20 cellular contexts compared by ENCODE assay signal in genomic region chr5:181237758-181238385, GRCh38. TPM values are rescaled to one million over a fixed set of nuclear protein-coding genes. Genes with fewer than 3 reads are reported as not detected.
A peak's percentile ranks its signal among the peaks of the same experiment; 100 is the strongest.
DNase-seq lines count a peak whose midpoint lies in the region; ATAC-seq and TF ChIP-seq lines count a peak whose summit lies in the region.
"Had no signal": no experiment of that assay in that cellular context is flagged by ENCODE, and none has a peak within 500 bp of the region (broad histone marks: within the 10 kb centered on the region; RNA-seq: fewer than 3 reads in every experiment).

No MANE protein-coding gene starts in this region.

- ATAC-seq in stimulated activated naive CD8-positive, alpha-beta T cell treated with anti-CD3 and anti-CD28 coated beads, Interleukin-15, Interleukin-2, amounts not matched to agents 100 U/mL and 50 U/mL, for 24 hours: no peak
- ATAC-seq: heart left ventricle, upper lobe of right lung had no signal

- TF ChIP-seq CTCF in endothelial cell (IDR thresholded peaks at IDR 0.05; ENCODE audit: unreplicated experiment): no peak

- POLR2A ChIA-PET in activated CD4-positive, alpha-beta memory T cell treated with anti-CD3 and anti-CD28 coated beads for 36 hours (lab: Charles Lee): interaction anchor here (12.0 kb wide), 1 partner anchor 13 kb away, joined by 100 read pairs; the partner anchor contains the start of gene TRIM41

- H3K36me3 Mint-ChIP-seq in stimulated activated naive CD8-positive, alpha-beta T cell treated with anti-CD3 and anti-CD28 coated beads, Interleukin-15, Interleukin-2, amounts not matched to agents 100 ng/mL and 50 ng/mL, for 24 hours (ENCODE audit: low read depth): peaks cover 82% of the 10 kb centered on the region
- peaks cover 82% of the 10 kb centered on the region for H3K36me3 Mint-ChIP-seq in activated CD4-positive, alpha-beta memory T cell treated with anti-CD3 and anti-CD28 coated beads for 36 hours
- peaks cover 56% of the 10 kb centered on the region for H3K36me3 Mint-ChIP-seq in endothelial cell (ENCODE audit: low read depth, unreplicated experiment)

- no peaks in the 10 kb centered on the region for H3K9me3 Mint-ChIP-seq in stimulated activated naive CD8-positive, alpha-beta T cell treated with anti-CD3 and anti-CD28 coated beads, Interleukin-15, Interleukin-2, amounts not matched to agents 100 ng/mL and 50 ng/mL, for 24 hours
- H3K9me3 Mint-ChIP-seq in activated CD4-positive, alpha-beta memory T cell treated with anti-CD3 and anti-CD28 coated beads for 36 hours: no peaks in the 10 kb centered on the region
- no peaks in the 10 kb centered on the region for H3K9me3 Mint-ChIP-seq in endothelial cell (ENCODE audit: unreplicated experiment)
- H3K9me3 Mint-ChIP-seq: IgD-negative memory B cell had no signal

- no peak for DNase-seq in stimulated activated naive CD8-positive, alpha-beta T cell treated with anti-CD3 and anti-CD28 coated beads, Interleukin-15, Interleukin-2, amounts not matched to agents 100 U/mL and 50 U/mL, for 24 hours
- DNase-seq in activated CD4-positive, alpha-beta memory T cell treated with anti-CD3 and anti-CD28 coated beads for 36 hours: no peak
- DNase-seq in endothelial cell (ENCODE audit: low spot score) (no peak), T-helper 9 cell (no peak), NCI-H774 (lab: John Stamatoyannopoulos, UW) (no peak), NCI-H526 treated with DMSO at 0.1 percent for 48 hours (lab: John Stamatoyannopoulos, UW) (no peak), putamen (ENCODE audit: low spot score) (no peak)
- DNase-seq: adrenal gland, AML-193, cortex of kidney, DMS79, esophagus squamous epithelium, NCI-H510A treated with DMSO at 0.1 percent for 48 hours, Peyer's patch, retina, T-helper 1 cell, upper lobe of right lung had no signal

- intact Hi-C loops in activated CD4-positive, alpha-beta memory T cell treated with anti-CD3 and anti-CD28 coated beads for 36 hours (cut with micrococcal nuclease): no loop called here

- H3K27me3 Mint-ChIP-seq in stimulated activated naive CD8-positive, alpha-beta T cell treated with anti-CD3 and anti-CD28 coated beads, Interleukin-15, Interleukin-2, amounts not matched to agents 100 ng/mL and 50 ng/mL, for 24 hours: no peaks in the 10 kb centered on the region
- H3K27me3 Mint-ChIP-seq in activated CD4-positive, alpha-beta memory T cell treated with anti-CD3 and anti-CD28 coated beads for 36 hours: no peaks in the 10 kb centered on the region
- peaks cover 13% of the 10 kb centered on the region for H3K27me3 Mint-ChIP-seq in endothelial cell (ENCODE audit: unreplicated experiment)
- H3K27me3 Mint-ChIP-seq: IgD-negative memory B cell had no signal

- CTCF ChIA-PET in activated CD4-positive, alpha-beta memory T cell treated with anti-CD3 and anti-CD28 coated beads for 36 hours (lab: Charles Lee): no interaction called here

- H3K4me3 Mint-ChIP-seq in stimulated activated naive CD8-positive, alpha-beta T cell treated with anti-CD3 and anti-CD28 coated beads, Interleukin-15, Interleukin-2, amounts not matched to agents 100 ng/mL and 50 ng/mL, for 24 hours: peak overlapping the region; percentile 59
- H3K4me3 Mint-ChIP-seq in activated CD4-positive, alpha-beta memory T cell treated with anti-CD3 and anti-CD28 coated beads for 36 hours: no peak overlapping the region
- peak overlapping the region; percentile 57 for H3K4me3 Mint-ChIP-seq in endothelial cell (ENCODE audit: unreplicated experiment)

- peaks cover 61% of the 10 kb centered on the region for H3K4me1 Mint-ChIP-seq in stimulated activated naive CD8-positive, alpha-beta T cell treated with anti-CD3 and anti-CD28 coated beads, Interleukin-15, Interleukin-2, amounts not matched to agents 100 ng/mL and 50 ng/mL, for 24 hours (ENCODE audit: low read depth)
- peaks cover 40% of the 10 kb centered on the region for H3K4me1 Mint-ChIP-seq in activated CD4-positive, alpha-beta memory T cell treated with anti-CD3 and anti-CD28 coated beads for 36 hours (ENCODE audit: low read depth)
- H3K4me1 Mint-ChIP-seq in endothelial cell (ENCODE audit: unreplicated experiment): peaks cover 18% of the 10 kb centered on the region

- H3K27ac Mint-ChIP-seq in stimulated activated naive CD8-positive, alpha-beta T cell treated with anti-CD3 and anti-CD28 coated beads, Interleukin-15, Interleukin-2, amounts not matched to agents 100 ng/mL and 50 ng/mL, for 24 hours: peak overlapping the region; percentile 83
- peak overlapping the region; percentile 21 for H3K27ac Mint-ChIP-seq in activated CD4-positive, alpha-beta memory T cell treated with anti-CD3 and anti-CD28 coated beads for 36 hours
- no peak overlapping the region for H3K27ac Mint-ChIP-seq in endothelial cell (ENCODE audit: unreplicated experiment)

RNA-seq across cellular contexts. Expression of gene RACK1, which starts 5.8 kb away (rescaled TPM):
- total RNA-seq in activated CD4-positive, alpha-beta memory T cell treated with anti-CD3 and anti-CD28 coated beads for 36 hours: 1,000 to 10,000 TPM; 2,635 to 2,697 TPM
- total RNA-seq in endothelial cell (ENCODE audit: unreplicated experiment): 2,232 TPM

RNA-seq across cellular contexts. Expression of gene TRIM41, which starts 14.8 kb away (rescaled TPM):
- 10 to 100 TPM; 35.3 to 36.4 TPM for total RNA-seq in activated CD4-positive, alpha-beta memory T cell treated with anti-CD3 and anti-CD28 coated beads for 36 hours
- total RNA-seq in endothelial cell (ENCODE audit: unreplicated experiment): 21.8 TPM

RNA-seq across cellular contexts. Expression of gene TRIM52, which starts 23.1 kb away (rescaled TPM):
- total RNA-seq in activated CD4-positive, alpha-beta memory T cell treated with anti-CD3 and anti-CD28 coated beads for 36 hours: 10 to 100 TPM; 10.9 to 11.7 TPM
- total RNA-seq in endothelial cell (ENCODE audit: unreplicated experiment): 10.4 TPM

RNA-seq across cellular contexts. Expression of gene TRIM7, which starts 32.9 kb away (rescaled TPM):
- 1 to 10 TPM; 2.9 to 3.5 TPM for total RNA-seq in activated CD4-positive, alpha-beta memory T cell treated with anti-CD3 and anti-CD28 coated beads for 36 hours
- not detected for total RNA-seq in endothelial cell (ENCODE audit: unreplicated experiment)
